ENCODE assay signal across 7 cellular contexts in the genomic region with DNA sequence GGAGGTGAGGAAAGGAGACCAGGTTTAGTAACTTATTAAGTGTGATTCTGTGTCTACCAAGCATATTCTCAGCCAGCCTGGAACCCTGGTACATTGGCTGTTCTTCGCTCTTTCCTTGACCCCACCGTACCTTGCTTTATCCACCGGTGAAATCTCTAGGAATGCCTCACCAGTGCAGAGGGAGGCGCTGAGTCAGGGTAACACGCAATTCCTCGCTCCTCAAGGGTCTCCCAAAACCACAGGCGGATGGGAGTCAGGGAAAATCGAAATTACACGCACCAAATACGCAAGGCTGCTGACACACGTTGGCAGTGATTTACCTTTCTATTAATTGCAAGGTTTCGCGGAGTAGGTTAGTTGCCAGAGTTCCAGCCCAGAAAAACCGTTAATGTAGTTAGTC. TPM values are rescaled to one million over a fixed set of nuclear protein-coding genes. Genes with fewer than 3 reads are reported as not detected.
DNase-seq lines count a peak whose midpoint lies in the region; ATAC-seq, FAIRE-seq and TF ChIP-seq lines count a peak whose summit lies in the region.

No MANE protein-coding gene starts in this region.

- CTCF ChIA-PET in HepG2 (lab: Yijun Ruan, JAX; ENCODE audit: low intra/inter-chr PET ratio, low total read pairs), result no interaction called here

- in situ Hi-C loops in HepG2 (cut with HindIII; ENCODE audit: extremely low pct_ligation_motif_present, low pct_unique_long_range_greater_than_20kb), result no loop called here

- H3K9me3 Mint-ChIP-seq in central memory CD8-positive, alpha-beta T cell, result no peaks in the 10 kb centered on the region

- H3K79me2 ChIP-seq in HepG2 (ENCODE audit: insufficient read depth, low read length), result peaks cover 47% of the 10 kb centered on the region

- WGBS in HepG2 (ENCODE audit: low lambda C conversion rate), result 4% methylated on average over 5 of the region's 14 CpGs
- WGBS in thyroid gland, 2 donors, result 6 to 7% methylated on average over 14 of the region's 14 CpGs

- H3K36me3 ChIP-seq in HepG2 (replicated peaks in 1 of 2; ENCODE audit: control insufficient read depth in 1 of 2, insufficient read depth in 2 of 2, low read length in 2 of 2) (peaks cover 0 to 3% of the 10 kb centered on the region in 2 experiments; a peak in 3 of 5 replicates), thyroid gland (peaks cover 0 to 4% of the 10 kb centered on the region in 2 donors)

- H3K27me3 Mint-ChIP-seq in central memory CD8-positive, alpha-beta T cell, result no peaks in the 10 kb centered on the region

- TF ChIP-seq CTCF in HepG2 (CRISPR knock-in tag; IDR thresholded peaks at IDR 0.05), result no peak
- TF ChIP-seq CTCF in thyroid gland (IDR thresholded peaks at IDR 0.05), result no peak

- H3K9me3 ChIP-seq in HepG2 (ENCODE audit: low read length) (no peaks in the 10 kb centered on the region), thyroid gland (no peaks in the 10 kb centered on the region)

- peak; percentile 1 for ATAC-seq in central memory CD8-positive, alpha-beta T cell (replicated peaks; ENCODE audit: extremely low read depth, poor library complexity, severe bottlenecking)
- ATAC-seq in HepG2, result peak; percentile 2

- peak overlapping the region; percentile 96 for H3K27ac ChIP-seq in HepG2 (ENCODE audit: extremely low read length, insufficient read depth, low read length)
- H3K27ac ChIP-seq in thyroid gland, result peak overlapping the region; percentile 80 to 94 (median 92)

- H2AFZ ChIP-seq in HepG2 (ENCODE audit: low read length), result no peak overlapping the region

- H3K27ac Mint-ChIP-seq in central memory CD8-positive, alpha-beta T cell (ENCODE audit: low read depth), result peak overlapping the region; percentile 41

- BruUV-seq in HepG2 (replicated peaks; lab: Mats Ljungman, UMichigan), result no TSS peak

- no peak for TF ChIP-seq RAD21 in HepG2 (CRISPR knock-in tag; IDR thresholded peaks at IDR 0.05)

- H3K27me3 ChIP-seq in HepG2 (ENCODE audit: control insufficient read depth in 1 of 2, insufficient read depth in 2 of 2, low read length in 2 of 2) (peaks cover 0 to 4% of the 10 kb centered on the region in 2 experiments; a peak in 1 of 5 replicates), thyroid gland (no peaks in the 10 kb centered on the region)

- POLR2A ChIA-PET in HepG2 (lab: Yijun Ruan, JAX), result interaction anchor here (1.2 to 1.7 kb wide), 5 partner anchors 8 to 268 kb away, joined by 3 to 18 read pairs (median 6); a partner anchor contains a TSS

- peak overlapping the region; percentile 88 for H3K4me3 Mint-ChIP-seq in central memory CD8-positive, alpha-beta T cell

- no peak for FAIRE-seq in HepG2 (lab: Jason Lieb, UNC)

- TF ChIP-seq EP300 in HepG2 (IDR thresholded peaks at IDR 0.05; ENCODE audit: low read depth in 2 of 2, low read length in 2 of 2) (no peak), HepG2 (CRISPR knock-in tag; IDR thresholded peaks at IDR 0.05; ENCODE audit: borderline replicate concordance) (no peak)

- H3K4me3 ChIP-seq in GM08714 (ENCODE audit: low read length) (peak overlapping the region; percentile 70), HepG2 (replicated peaks in 1 of 3; ENCODE audit: insufficient read depth in 1 of 3, low read depth in 2 of 3, low read length in 3 of 3) (peak overlapping the region; percentile 78 to 87 (median 83)), thyroid gland (replicated peaks in 1 of 3) (peak overlapping the region; percentile 77 to 95 (median 89))

- peak overlapping the region; percentile 97 for H3K9ac ChIP-seq in HepG2 (ENCODE audit: insufficient read depth, low read depth, low read length)

- H3K4me1 ChIP-seq in HepG2 (ENCODE audit: insufficient read depth, low read length), result peaks cover 46% of the 10 kb centered on the region
- peaks cover 29 to 32% of the 10 kb centered on the region in 2 donors for H3K4me1 ChIP-seq in thyroid gland

- peaks cover 12% of the 10 kb centered on the region for H4K20me1 ChIP-seq in HepG2 (ENCODE audit: insufficient read depth, low read length)

- H3K36me3 Mint-ChIP-seq in central memory CD8-positive, alpha-beta T cell (ENCODE audit: insufficient read depth), result peaks cover 8% of the 10 kb centered on the region

- peaks cover 43% of the 10 kb centered on the region for H3K4me1 Mint-ChIP-seq in central memory CD8-positive, alpha-beta T cell

- intact Hi-C loops in HepG2 (cut with micrococcal nuclease; ENCODE audit: unreplicated experiment) (no loop called here), thyroid gland (cut with DNase I) (no loop called here)

- peak overlapping the region; percentile 93 for H3K4me2 ChIP-seq in HepG2 (ENCODE audit: low read depth, low read length)

- DNase-seq in NAMALWA (ENCODE audit: low spot score) (peak; percentile 8), HepG2 (ENCODE audit: low spot score) (no peak), thyroid gland (no peak), SW480 (ENCODE audit: low spot score) (no peak)
- no peak for DNase-seq in central memory CD8-positive, alpha-beta T cell (ENCODE audit: low spot score in 2 of 2)
- DNase-seq in activated CD4-positive, alpha-beta T cell treated with anti-CD3 and anti-CD28 coated beads for 1 hour, result no peak

- no peak for TF ChIP-seq POLR2A in HepG2 (IDR thresholded peaks at IDR 0.05; ENCODE audit: insufficient read depth in 1 of 2, low read depth in 2 of 2, low read length in 2 of 2)
- no peak for TF ChIP-seq POLR2A in thyroid gland (IDR thresholded peaks at IDR 0.05)

RNA-seq across cellular contexts. Expression of a gene that starts 0.8 kb away (rescaled TPM):
- total RNA-seq in HepG2 (2016; rRNA removed; fragmentation: Illumina TruSeq; extraction: Trizol), result 22.4 and 30.5 TPM in 2 replicates
- 7.8 and 8.6 TPM in 2 replicates for total RNA-seq in HepG2 (2016; cell fraction: cytosol; rRNA removed; fragmentation: Illumina TruSeq; extraction: Trizol; ENCODE audit: low read depth)
- 23.8 and 30.7 TPM in 2 replicates for total RNA-seq in HepG2 (2016; cell fraction: insoluble cytoplasmic fraction; rRNA removed; fragmentation: Illumina TruSeq; extraction: Trizol)
- 8.9 and 9.8 TPM in 2 replicates for total RNA-seq in HepG2 (2016; cell fraction: membrane; rRNA removed; fragmentation: Illumina TruSeq; extraction: Trizol)
- total RNA-seq in HepG2 (2016; cell fraction: nucleus; rRNA removed; fragmentation: Illumina TruSeq; extraction: Trizol), result 73.7 and 77.8 TPM in 2 replicates
- 36.6 and 40.8 TPM in 2 replicates for polyA plus RNA-seq in HepG2 (2011; rRNA removed)
- 9.2 and 11.5 TPM in 2 replicates for polyA plus RNA-seq in HepG2 (2011; cell fraction: cytosol; rRNA removed)
- polyA plus RNA-seq in HepG2 (2011; cell fraction: nucleus; rRNA removed), result 195 and 205 TPM in 2 replicates
- polyA plus RNA-seq in HepG2 (2012), result 22.0 and 27.6 TPM in 2 replicates
- polyA plus RNA-seq in HepG2 (2016; cell fraction: cytosol; fragmentation: Illumina TruSeq; extraction: Trizol; ENCODE audit: low read depth), result 4.8 and 6.9 TPM in 2 replicates
- polyA plus RNA-seq in HepG2 (2016; cell fraction: insoluble cytoplasmic fraction; fragmentation: Illumina TruSeq; extraction: Trizol; ENCODE audit: low read depth), result 22.7 and 25.1 TPM in 2 replicates
- 4.4 and 5.8 TPM in 2 replicates for polyA plus RNA-seq in HepG2 (2016; cell fraction: membrane; fragmentation: Illumina TruSeq; extraction: Trizol; ENCODE audit: low read depth)
- polyA plus RNA-seq in HepG2 (2016; cell fraction: nucleus; fragmentation: Illumina TruSeq; extraction: Trizol; ENCODE audit: insufficient read depth, low read depth), result 89.2 and 96.5 TPM in 2 replicates
- 24.8 and 33.4 TPM in 2 replicates for polyA minus RNA-seq in HepG2 (2011; rRNA and poly(A)+ RNA removed; ENCODE audit: low replicate concordance)
- polyA minus RNA-seq in HepG2 (2011; cell fraction: cytosol; rRNA and poly(A)+ RNA removed), result 6.7 and 7.6 TPM in 2 replicates
- 156 and 164 TPM in 2 replicates for polyA minus RNA-seq in HepG2 (2011; cell fraction: nucleus; rRNA and poly(A)+ RNA removed)
- total RNA-seq in thyroid gland, result 10 to 100 TPM; 54.8 to 97.7 (median 81.2) TPM

RNA-seq across cellular contexts. Expression of a gene that starts 1.0 kb away (rescaled TPM):
- total RNA-seq in HepG2 (2016; rRNA removed; fragmentation: Illumina TruSeq; extraction: Trizol) (41.6 and 56.4 TPM in 2 replicates), thyroid gland (10 to 100 TPM; 67.9 to 85.7 (median 75.5) TPM)
- 8.3 and 8.5 TPM in 2 replicates for total RNA-seq in HepG2 (2016; cell fraction: cytosol; rRNA removed; fragmentation: Illumina TruSeq; extraction: Trizol; ENCODE audit: low read depth)
- total RNA-seq in HepG2 (2016; cell fraction: insoluble cytoplasmic fraction; rRNA removed; fragmentation: Illumina TruSeq; extraction: Trizol), result 41.4 and 55.0 TPM in 2 replicates
- total RNA-seq in HepG2 (2016; cell fraction: membrane; rRNA removed; fragmentation: Illumina TruSeq; extraction: Trizol), result 17.3 and 18.6 TPM in 2 replicates
- total RNA-seq in HepG2 (2016; cell fraction: nucleus; rRNA removed; fragmentation: Illumina TruSeq; extraction: Trizol), result 46.8 and 55.7 TPM in 2 replicates
- 93.0 and 135 TPM in 2 replicates for polyA plus RNA-seq in HepG2 (2011; rRNA removed)
- 61.0 and 87.4 TPM in 2 replicates for polyA plus RNA-seq in HepG2 (2011; cell fraction: cytosol; rRNA removed)
- 40.0 and 54.9 TPM in 2 replicates for polyA plus RNA-seq in HepG2 (2011; cell fraction: nucleus; rRNA removed)
- 28.5 and 39.4 TPM in 2 replicates for polyA plus RNA-seq in HepG2 (2012)
- 5.2 and 6.3 TPM in 2 replicates for polyA plus RNA-seq in HepG2 (2016; cell fraction: cytosol; fragmentation: Illumina TruSeq; extraction: Trizol; ENCODE audit: low read depth)
- 38.8 and 39.2 TPM in 2 replicates for polyA plus RNA-seq in HepG2 (2016; cell fraction: insoluble cytoplasmic fraction; fragmentation: Illumina TruSeq; extraction: Trizol; ENCODE audit: low read depth)
- polyA plus RNA-seq in HepG2 (2016; cell fraction: membrane; fragmentation: Illumina TruSeq; extraction: Trizol; ENCODE audit: low read depth), result 12.6 and 12.7 TPM in 2 replicates
- polyA plus RNA-seq in HepG2 (2016; cell fraction: nucleus; fragmentation: Illumina TruSeq; extraction: Trizol; ENCODE audit: insufficient read depth, low read depth), result 80.1 and 84.0 TPM in 2 replicates
- 78.9 and 119 TPM in 2 replicates for polyA minus RNA-seq in HepG2 (2011; rRNA and poly(A)+ RNA removed; ENCODE audit: low replicate concordance)
- polyA minus RNA-seq in HepG2 (2011; cell fraction: cytosol; rRNA and poly(A)+ RNA removed), result 30.7 and 32.2 TPM in 2 replicates
- 49.6 and 63.4 TPM in 2 replicates for polyA minus RNA-seq in HepG2 (2011; cell fraction: nucleus; rRNA and poly(A)+ RNA removed)

RNA-seq across cellular contexts. Expression of a gene that starts 18.2 kb away (rescaled TPM):
- total RNA-seq in HepG2 (2016; rRNA removed; fragmentation: Illumina TruSeq; extraction: Trizol) (0.62 and 1.3 TPM in 2 replicates), thyroid gland (10 to 100 TPM in 1 of 4 donors, 1 to 10 TPM in 3; 7.4 to 12.9 (median 7.7) TPM)
- 0.40 and 0.44 TPM in 2 replicates for total RNA-seq in HepG2 (2016; cell fraction: cytosol; rRNA removed; fragmentation: Illumina TruSeq; extraction: Trizol; ENCODE audit: low read depth)
- 0.37 and 1.1 TPM in 2 replicates for total RNA-seq in HepG2 (2016; cell fraction: insoluble cytoplasmic fraction; rRNA removed; fragmentation: Illumina TruSeq; extraction: Trizol)
- total RNA-seq in HepG2 (2016; cell fraction: membrane; rRNA removed; fragmentation: Illumina TruSeq; extraction: Trizol), result 0.52 and 0.83 TPM in 2 replicates
- 5.7 and 7.1 TPM in 2 replicates for total RNA-seq in HepG2 (2016; cell fraction: nucleus; rRNA removed; fragmentation: Illumina TruSeq; extraction: Trizol)
- 0.46 and 0.52 TPM in 2 replicates for polyA plus RNA-seq in HepG2 (2011; rRNA removed)
- polyA plus RNA-seq in HepG2 (2011; cell fraction: cytosol; rRNA removed), result 0.09 and 0.12 TPM in 2 replicates
- 3.0 and 4.5 TPM in 2 replicates for polyA plus RNA-seq in HepG2 (2011; cell fraction: nucleus; rRNA removed)
- 0.48 and 0.49 TPM in 2 replicates for polyA plus RNA-seq in HepG2 (2012)
- 0.06 and 0.12 TPM in 2 replicates for polyA plus RNA-seq in HepG2 (2016; cell fraction: cytosol; fragmentation: Illumina TruSeq; extraction: Trizol; ENCODE audit: low read depth)
- 0.34 and 0.44 TPM in 2 replicates for polyA plus RNA-seq in HepG2 (2016; cell fraction: insoluble cytoplasmic fraction; fragmentation: Illumina TruSeq; extraction: Trizol; ENCODE audit: low read depth)
- 0.21 and 0.22 TPM in 2 replicates for polyA plus RNA-seq in HepG2 (2016; cell fraction: membrane; fragmentation: Illumina TruSeq; extraction: Trizol; ENCODE audit: low read depth)
- 3.9 and 4.1 TPM in 2 replicates for polyA plus RNA-seq in HepG2 (2016; cell fraction: nucleus; fragmentation: Illumina TruSeq; extraction: Trizol; ENCODE audit: insufficient read depth, low read depth)
- polyA minus RNA-seq in HepG2 (2011; rRNA and poly(A)+ RNA removed; ENCODE audit: low replicate concordance), result 3.1 and 3.8 TPM in 2 replicates
- polyA minus RNA-seq in HepG2 (2011; cell fraction: cytosol; rRNA and poly(A)+ RNA removed), result 0.10 and 0.35 TPM in 2 replicates
- 11.8 and 14.3 TPM in 2 replicates for polyA minus RNA-seq in HepG2 (2011; cell fraction: nucleus; rRNA and poly(A)+ RNA removed)
